In the genomic region with DNA sequence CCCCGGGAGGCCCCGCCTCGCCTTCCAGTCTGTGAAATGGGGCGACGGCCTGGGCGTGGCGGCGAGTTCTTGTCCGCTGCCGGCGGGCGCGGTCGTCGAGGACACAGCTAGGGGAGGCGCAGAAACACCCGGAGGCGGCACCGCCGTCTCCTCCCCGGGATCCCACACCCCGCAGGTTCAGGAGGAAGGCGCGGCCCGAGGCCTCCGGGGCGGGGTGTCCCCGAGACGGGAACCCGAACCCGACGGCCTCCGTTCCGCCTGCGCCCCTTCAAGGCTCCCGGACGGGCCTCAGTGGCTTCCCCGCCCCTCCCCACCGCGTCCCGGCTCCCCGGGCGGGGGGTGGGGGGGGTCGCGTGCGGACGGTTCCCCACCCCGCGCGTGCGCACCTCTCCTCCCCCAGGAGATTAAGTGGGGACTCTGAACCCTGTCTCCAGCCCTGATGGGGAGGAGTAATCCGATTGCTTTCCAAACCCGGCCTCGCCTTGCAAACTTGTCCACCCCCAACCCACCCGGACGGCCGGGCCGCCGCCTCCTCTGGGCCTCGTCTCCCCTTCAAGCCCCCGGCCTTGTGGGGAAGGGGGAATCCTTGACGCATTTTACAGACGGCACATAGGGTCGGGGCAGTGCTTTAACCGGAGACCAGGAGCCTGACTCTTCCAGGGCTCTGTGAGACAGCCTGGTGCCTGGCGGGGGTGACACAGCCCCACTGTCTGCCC, we compare ENCODE assay signal across 1 cellular context.
A peak's percentile ranks its signal among the peaks of the same experiment; 100 is the strongest.
TF ChIP-seq lines count a peak whose summit lies in the region.

No MANE protein-coding gene starts in this region.

TF ChIP-seq in K562, 482 proteins besides CTCF, POLR2A, EP300 and RAD21:
- TF ChIP-seq, protein P1, sequence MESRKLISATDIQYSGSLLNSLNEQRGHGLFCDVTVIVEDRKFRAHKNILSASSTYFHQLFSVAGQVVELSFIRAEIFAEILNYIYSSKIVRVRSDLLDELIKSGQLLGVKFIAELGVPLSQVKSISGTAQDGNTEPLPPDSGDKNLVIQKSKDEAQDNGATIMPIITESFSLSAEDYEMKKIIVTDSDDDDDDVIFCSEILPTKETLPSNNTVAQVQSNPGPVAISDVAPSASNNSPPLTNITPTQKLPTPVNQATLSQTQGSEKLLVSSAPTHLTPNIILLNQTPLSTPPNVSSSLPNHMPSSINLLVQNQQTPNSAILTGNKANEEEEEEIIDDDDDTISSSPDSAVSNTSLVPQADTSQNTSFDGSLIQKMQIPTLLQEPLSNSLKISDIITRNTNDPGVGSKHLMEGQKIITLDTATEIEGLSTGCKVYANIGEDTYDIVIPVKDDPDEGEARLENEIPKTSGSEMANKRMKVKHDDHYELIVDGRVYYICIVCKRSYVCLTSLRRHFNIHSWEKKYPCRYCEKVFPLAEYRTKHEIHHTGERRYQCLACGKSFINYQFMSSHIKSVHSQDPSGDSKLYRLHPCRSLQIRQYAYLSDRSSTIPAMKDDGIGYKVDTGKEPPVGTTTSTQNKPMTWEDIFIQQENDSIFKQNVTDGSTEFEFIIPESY (CRISPR knock-in tag; IDR thresholded peaks at IDR 0.05), result 0 out of 2 replicates have a peak, but pooled peaks have one; percentile 70
- TF ChIP-seq RBM25 (IDR thresholded peaks at IDR 0.05; ENCODE audit: low read depth, low read length, severe bottlenecking) (peak; percentile 79), OTX1 (CRISPR knock-in tag; IDR thresholded peaks at IDR 0.05) (no peak)
